29 cellular contexts compared by ENCODE assay signal in genomic region chrX:73508861-73509260, GRCh38.
"Had no signal": no experiment of that assay in that cellular context is flagged by ENCODE, and none has a peak within 500 bp of the region (broad histone marks: within the 10 kb centered on the region; RNA-seq: fewer than 3 reads in every experiment).

No MANE protein-coding gene starts in this region.

- H3K36me3 ChIP-seq: stomach, suprapubic skin, thoracic aorta, thyroid gland, tibial artery, tibial nerve, transverse colon, upper lobe of left lung, upper lobe of right lung, uterus, vagina had no signal

- H3K27ac ChIP-seq: stomach, suprapubic skin, testis, thoracic aorta, thyroid gland, tibial artery, tibial nerve, transverse colon, upper lobe of left lung, upper lobe of right lung, uterus, vagina had no signal

- DNase-seq: stimulated activated CD4-positive, alpha-beta T cell treated with anti-CD3 and anti-CD28 coated beads, Interleukin-2, amount 100 ng/mL, for 48 hours; stimulated activated CD4-positive, alpha-beta T cell treated with anti-CD3 and anti-CD28 coated beads, Interleukin-4, amount 100 ng/mL, for 1 hour; stimulated activated CD4-positive, alpha-beta T cell treated with anti-CD3 and anti-CD28 coated beads, Interleukin-4, amount 100 ng/mL, for 24 hours; stimulated activated CD4-positive, alpha-beta T cell treated with anti-CD3 and anti-CD28 coated beads, Interleukin-4, amount 100 ng/mL, for 4 hours; stimulated activated CD8-positive, alpha-beta memory T cell treated with anti-CD3 and anti-CD28 coated beads, Interleukin-4, amount 100 ng/mL, for 48 hours; stimulated activated naive B cell treated with anti-CD40 and anti-IgM and Interleukin-4, amounts not matched to agents 10 μg/mL and 1 μg/mL and 100 μg/mL, for 72 hours; stimulated activated naive CD4-positive, alpha-beta T cell; stimulated activated naive CD4-positive, alpha-beta T cell treated with Interleukin-2 at 50 U/mL for 16 hours; stimulated activated naive CD8-positive, alpha-beta T cell treated with anti-CD3 and anti-CD28 coated beads, Interleukin-15, amount 100 ng/mL, for 72 hours; stimulated activated naive CD8-positive, alpha-beta T cell treated with anti-CD3 and anti-CD28 coated beads, Interleukin-15, Interleukin-2, amounts not matched to agents 100 U/mL and 50 U/mL, for 24 hours; stomach; substantia nigra; testis; thyroid gland; tibial artery; transverse colon; trophoblast cell; upper lobe of left lung; upper lobe of right lung; uterus had no signal

- H3K27ac Mint-ChIP-seq: stimulated activated effector memory CD8-positive, alpha-beta T cell treated with anti-CD3 and anti-CD28 coated beads, Interleukin-12 subunit alpha, Interleukin-12 subunit beta, amount 100 ng/mL, for 72 hours; stimulated activated memory B cell treated with anti-CD40 and anti-IgM and Interleukin-4, amounts not matched to agents 10 μg/mL and 1 μg/mL and 100 μg/mL, for 72 hours; stimulated activated naive B cell treated with anti-CD40 and anti-IgM and Interleukin-4, amounts not matched to agents 10 μg/mL and 1 μg/mL and 100 μg/mL, for 72 hours; stimulated activated naive CD8-positive, alpha-beta T cell treated with anti-CD3 and anti-CD28 coated beads, Interleukin-15, amount 100 ng/mL, for 72 hours; stimulated activated naive CD8-positive, alpha-beta T cell treated with anti-CD3 and anti-CD28 coated beads, Interleukin-15, Interleukin-2, amounts not matched to agents 100 ng/mL and 50 ng/mL, for 24 hours; type B pancreatic cell had no signal

- ATAC-seq: stimulated activated effector memory CD8-positive, alpha-beta T cell treated with anti-CD3 and anti-CD28 coated beads, Interleukin-12 subunit alpha, Interleukin-12 subunit beta, amount 100 ng/mL, for 72 hours; stimulated activated memory B cell treated with anti-CD40 and anti-IgM and Interleukin-4, amounts not matched to agents 10 μg/mL and 1 μg/mL and 100 μg/mL, for 72 hours; stimulated activated naive B cell treated with anti-CD40 and anti-IgM and Interleukin-4, amounts not matched to agents 10 μg/mL and 1 μg/mL and 100 μg/mL, for 72 hours; stimulated activated naive CD8-positive, alpha-beta T cell treated with anti-CD3 and anti-CD28 coated beads, Interleukin-15, amount 100 ng/mL, for 72 hours; stimulated activated naive CD8-positive, alpha-beta T cell treated with anti-CD3 and anti-CD28 coated beads, Interleukin-15, Interleukin-2, amounts not matched to agents 100 U/mL and 50 U/mL, for 24 hours; upper lobe of right lung had no signal

- FAIRE-seq: urothelium cell line had no signal

- H3K9me3 Mint-ChIP-seq: stimulated activated effector memory CD8-positive, alpha-beta T cell treated with anti-CD3 and anti-CD28 coated beads, Interleukin-12 subunit alpha, Interleukin-12 subunit beta, amount 100 ng/mL, for 72 hours; stimulated activated memory B cell treated with anti-CD40 and anti-IgM and Interleukin-4, amounts not matched to agents 10 μg/mL and 1 μg/mL and 100 μg/mL, for 72 hours; stimulated activated naive B cell treated with anti-CD40 and anti-IgM and Interleukin-4, amounts not matched to agents 10 μg/mL and 1 μg/mL and 100 μg/mL, for 72 hours; stimulated activated naive CD8-positive, alpha-beta T cell treated with anti-CD3 and anti-CD28 coated beads, Interleukin-15, amount 100 ng/mL, for 72 hours; stimulated activated naive CD8-positive, alpha-beta T cell treated with anti-CD3 and anti-CD28 coated beads, Interleukin-15, Interleukin-2, amounts not matched to agents 100 ng/mL and 50 ng/mL, for 24 hours; type B pancreatic cell had no signal

- H3K9me3 ChIP-seq: stomach, suprapubic skin, testis, thoracic aorta, thyroid gland, tibial nerve, transverse colon, upper lobe of left lung, upper lobe of right lung, uterus, vagina had no signal

- H3K4me3 ChIP-seq: stomach, suprapubic skin, testis, thoracic aorta, thyroid gland, tibial artery, tibial nerve, transverse colon, upper lobe of left lung, upper lobe of right lung, uterus, vagina had no signal

- H3K4me3 Mint-ChIP-seq: stimulated activated effector memory CD8-positive, alpha-beta T cell treated with anti-CD3 and anti-CD28 coated beads, Interleukin-12 subunit alpha, Interleukin-12 subunit beta, amount 100 ng/mL, for 72 hours; stimulated activated memory B cell treated with anti-CD40 and anti-IgM and Interleukin-4, amounts not matched to agents 10 μg/mL and 1 μg/mL and 100 μg/mL, for 72 hours; stimulated activated naive B cell treated with anti-CD40 and anti-IgM and Interleukin-4, amounts not matched to agents 10 μg/mL and 1 μg/mL and 100 μg/mL, for 72 hours; stimulated activated naive CD8-positive, alpha-beta T cell treated with anti-CD3 and anti-CD28 coated beads, Interleukin-15, amount 100 ng/mL, for 72 hours; stimulated activated naive CD8-positive, alpha-beta T cell treated with anti-CD3 and anti-CD28 coated beads, Interleukin-15, Interleukin-2, amounts not matched to agents 100 ng/mL and 50 ng/mL, for 24 hours; type B pancreatic cell had no signal

- H3K4me1 ChIP-seq: stomach, suprapubic skin, testis, thyroid gland, tibial artery, tibial nerve, transverse colon, upper lobe of left lung, upper lobe of right lung, uterus, vagina had no signal

- H3K4me1 Mint-ChIP-seq: stimulated activated effector memory CD8-positive, alpha-beta T cell treated with anti-CD3 and anti-CD28 coated beads, Interleukin-12 subunit alpha, Interleukin-12 subunit beta, amount 100 ng/mL, for 72 hours; stimulated activated memory B cell treated with anti-CD40 and anti-IgM and Interleukin-4, amounts not matched to agents 10 μg/mL and 1 μg/mL and 100 μg/mL, for 72 hours; stimulated activated naive B cell treated with anti-CD40 and anti-IgM and Interleukin-4, amounts not matched to agents 10 μg/mL and 1 μg/mL and 100 μg/mL, for 72 hours; stimulated activated naive CD8-positive, alpha-beta T cell treated with anti-CD3 and anti-CD28 coated beads, Interleukin-15, amount 100 ng/mL, for 72 hours had no signal

- H3K27me3 ChIP-seq: stomach, suprapubic skin, testis, thyroid gland, tibial artery, tibial nerve, transverse colon, upper lobe of left lung, upper lobe of right lung, uterus, vagina had no signal

- H3K27me3 Mint-ChIP-seq: stimulated activated memory B cell treated with anti-CD40 and anti-IgM and Interleukin-4, amounts not matched to agents 10 μg/mL and 1 μg/mL and 100 μg/mL, for 72 hours; stimulated activated naive B cell treated with anti-CD40 and anti-IgM and Interleukin-4, amounts not matched to agents 10 μg/mL and 1 μg/mL and 100 μg/mL, for 72 hours; stimulated activated naive CD8-positive, alpha-beta T cell treated with anti-CD3 and anti-CD28 coated beads, Interleukin-15, amount 100 ng/mL, for 72 hours; stimulated activated naive CD8-positive, alpha-beta T cell treated with anti-CD3 and anti-CD28 coated beads, Interleukin-15, Interleukin-2, amounts not matched to agents 100 ng/mL and 50 ng/mL, for 24 hours; type B pancreatic cell had no signal

- H3K36me3 Mint-ChIP-seq: stimulated activated effector memory CD8-positive, alpha-beta T cell treated with anti-CD3 and anti-CD28 coated beads, Interleukin-12 subunit alpha, Interleukin-12 subunit beta, amount 100 ng/mL, for 72 hours; stimulated activated memory B cell treated with anti-CD40 and anti-IgM and Interleukin-4, amounts not matched to agents 10 μg/mL and 1 μg/mL and 100 μg/mL, for 72 hours; stimulated activated naive B cell treated with anti-CD40 and anti-IgM and Interleukin-4, amounts not matched to agents 10 μg/mL and 1 μg/mL and 100 μg/mL, for 72 hours; type B pancreatic cell had no signal
